1 cellular context compared by ENCODE assay signal in the genomic region with DNA sequence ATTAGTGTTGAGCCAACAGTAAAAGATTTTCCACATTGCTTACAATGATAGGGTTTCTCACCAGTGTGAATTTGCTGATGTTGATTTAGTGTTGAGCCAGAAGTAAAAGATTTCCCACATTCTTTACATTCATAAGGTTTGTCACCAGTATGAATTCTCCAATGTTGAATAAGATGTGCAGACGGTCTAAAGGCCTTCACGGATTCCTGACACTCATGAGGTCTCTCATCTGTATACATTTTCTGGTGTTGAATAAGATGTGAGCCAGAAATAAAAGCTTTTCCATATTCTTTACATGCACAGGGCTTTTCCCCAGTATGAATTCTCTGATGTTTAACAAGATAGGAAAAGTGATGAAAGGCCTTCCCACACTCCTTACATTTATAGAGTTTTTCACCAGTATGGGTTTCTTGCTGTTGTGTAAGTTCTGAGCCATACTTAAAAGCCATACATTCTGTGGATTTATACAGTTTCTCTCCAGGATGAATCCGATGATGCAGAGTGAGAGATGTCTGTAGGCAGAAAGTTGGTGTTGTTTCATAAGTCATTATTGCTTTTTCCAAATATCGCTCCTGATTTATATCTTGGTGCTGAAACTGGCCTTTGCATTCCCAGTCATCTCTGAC.
TF ChIP-seq lines count a peak whose summit lies in the region.

No MANE protein-coding gene starts in this region.

TF ChIP-seq in H1, 55 proteins besides CTCF, POLR2A, EP300 and RAD21:
- no peak for TF ChIP-seq RBBP5 (IDR thresholded peaks at IDR 0.05; ENCODE audit: borderline replicate concordance, low read depth, low read length)
- TF ChIP-seq CBX5 (IDR thresholded peaks at IDR 0.05; ENCODE audit: low read depth, low read length), result no peak
- TF ChIP-seq KDM1A (IDR thresholded peaks at IDR 0.05; ENCODE audit: borderline replicate concordance, low read length), result no peak
- TF ChIP-seq ZNF274 (IDR thresholded peaks at IDR 0.05; ENCODE audit: borderline replicate concordance, extremely low read depth, low read length), result peak; percentile 97
- no peak for TF ChIP-seq CHD2 (IDR thresholded peaks at IDR 0.05; ENCODE audit: low read length)
